Comparison of ENCODE assay signal across 17 cellular contexts in genomic region chr6:22468566-22468965, GRCh38.
"Had no signal": no experiment of that assay in that cellular context is flagged by ENCODE, and none has a peak within 500 bp of the region (broad histone marks: within the 10 kb centered on the region; RNA-seq: fewer than 3 reads in every experiment).

No MANE protein-coding gene starts in this region.

- ATAC-seq: foreskin keratinocyte; left colon; mucosa of descending colon; naive thymus-derived CD8-positive, alpha-beta T cell; psoas muscle; sciatic nerve had no signal

- H3K9me3 ChIP-seq: adrenal gland, esophagus muscularis mucosa, mucosa of descending colon, psoas muscle had no signal

- DNase-seq: activated CD4-positive, alpha-beta T cell treated with anti-CD3 and anti-CD28 coated beads, Interleukin-2, amount 10 ng/mL, durations not matched to agents 7 days and 5 days; activated CD4-positive, CD25-positive, alpha-beta regulatory T cell; activated naive CD4-positive, alpha-beta T cell treated with anti-CD3 and anti-CD28 coated beads, Interleukin-2, amount 10 ng/mL, durations not matched to agents 7 days and 5 days; adrenal gland; brain microvascular endothelial cell; cerebellar nuclear complex; foreskin keratinocyte; head of caudate nucleus; left colon; mucosa of descending colon; naive thymus-derived CD8-positive, alpha-beta T cell; occipital lobe; psoas muscle; stimulated activated CD4-positive, alpha-beta T cell treated with anti-CD3 and anti-CD28 coated beads, Interleukin-12 subunit alpha, Interleukin-12 subunit beta, amount 100 ng/mL, for 4 hours; stimulated activated naive CD4-positive, alpha-beta T cell treated with Interleukin-2 at 50 U/mL for 16 hours had no signal

- H3K27me3 ChIP-seq: adrenal gland, brain microvascular endothelial cell, esophagus muscularis mucosa, foreskin keratinocyte had no signal

- H3K27ac ChIP-seq: adrenal gland, brain microvascular endothelial cell, esophagus muscularis mucosa, foreskin keratinocyte, psoas muscle had no signal

- H3K4me3 ChIP-seq: adrenal gland, esophagus muscularis mucosa, mucosa of descending colon, psoas muscle had no signal

- H3K36me3 ChIP-seq: adrenal gland, brain microvascular endothelial cell, esophagus muscularis mucosa had no signal

- H3K4me1 ChIP-seq: foreskin keratinocyte had no signal
